23 cellular contexts compared by ENCODE assay signal in genomic region chr14:103367995-103368394, GRCh38. TPM values are rescaled to one million over a fixed set of nuclear protein-coding genes. Genes with fewer than 3 reads are reported as not detected.
DNase-seq lines count a peak whose midpoint lies in the region; ATAC-seq and TF ChIP-seq lines count a peak whose summit lies in the region.
"Had no signal": no experiment of that assay in that cellular context is flagged by ENCODE, and none has a peak within 500 bp of the region (broad histone marks: within the 10 kb centered on the region; RNA-seq: fewer than 3 reads in every experiment).

No MANE protein-coding gene starts in this region.

- H3K27ac ChIP-seq in GM23338 (ENCODE audit: low read depth) (no peak overlapping the region), osteoblast (ENCODE audit: low read depth, low read length) (no peak overlapping the region), thyroid gland (no peak overlapping the region)
- H3K27ac ChIP-seq: BLaER1 had no signal

- no peak for ATAC-seq in GM23338
- ATAC-seq: HCT116, PC-3, SK-N-SH treated with all-trans-retinoic acid at 6 μM for 48 hours had no signal

- no peaks in the 10 kb centered on the region for H3K36me3 ChIP-seq in GM23338 (ENCODE audit: insufficient read depth)
- no peaks in the 10 kb centered on the region for H3K36me3 ChIP-seq in osteoblast (ENCODE audit: insufficient read depth, low read length)
- no peaks in the 10 kb centered on the region for H3K36me3 ChIP-seq in thyroid gland
- H3K36me3 ChIP-seq: BLaER1 had no signal

- intact Hi-C loops in thyroid gland (cut with DNase I): no loop called here

- no peak for TF ChIP-seq POLR2A in thyroid gland (IDR thresholded peaks at IDR 0.05)

- TF ChIP-seq CTCF in AG10803 (conservative IDR thresholded peaks at IDR 0.05; ENCODE audit: low read length) (no peak), GM23338 (conservative IDR thresholded peaks at IDR 0.05; ENCODE audit: low read depth in 2 of 2) (no peak), chondrocyte (IDR thresholded peaks at IDR 0.05) (no peak), osteoblast (IDR thresholded peaks at IDR 0.05; ENCODE audit: extremely low read depth, low read depth, low read length) (no peak), thyroid gland (IDR thresholded peaks at IDR 0.05) (no peak)

- H3K4me2 ChIP-seq in GM23338 (no peak overlapping the region), osteoblast (ENCODE audit: insufficient read depth, low read length) (no peak overlapping the region)
- H3K4me2 ChIP-seq: BLaER1 had no signal

- H3K4me3 Mint-ChIP-seq in GM23338 (no peak overlapping the region), chondrocyte (ENCODE audit: unreplicated experiment) (no peak overlapping the region)
- H3K4me3 Mint-ChIP-seq: CD4-positive, alpha-beta T cell; IgD-negative memory B cell had no signal

- no peaks in the 10 kb centered on the region for H3K4me1 ChIP-seq in GM23338 (ENCODE audit: insufficient read depth)
- H3K4me1 ChIP-seq in osteoblast (ENCODE audit: insufficient read depth, low read length): peaks cover 7% of the 10 kb centered on the region
- H3K4me1 ChIP-seq in thyroid gland: no peaks in the 10 kb centered on the region
- H3K4me1 ChIP-seq: BLaER1 had no signal

- H3K27ac Mint-ChIP-seq in GM23338 (no peak overlapping the region), chondrocyte (ENCODE audit: unreplicated experiment) (peak overlapping the region; percentile 61)
- H3K27ac Mint-ChIP-seq: CD4-positive, alpha-beta T cell; IgD-negative memory B cell had no signal

- peaks cover 11% of the 10 kb centered on the region for H3K9me3 Mint-ChIP-seq in GM23338
- H3K9me3 Mint-ChIP-seq in chondrocyte (ENCODE audit: low read depth): peaks cover 13% of the 10 kb centered on the region

- peak; percentile 58 for DNase-seq in AG10803 (ENCODE audit: low read depth)
- no peak for DNase-seq in GM23338 (ENCODE audit: low spot score)
- DNase-seq in chondrocyte (ENCODE audit: low spot score): no peak
- no peak for DNase-seq in osteoblast (ENCODE audit: insufficient read length, low spot score, missing footprints)
- no peak for DNase-seq in thyroid gland
- DNase-seq in C1 segment of cervical spinal cord (lab: John Stamatoyannopoulos, UW): no peak
- DNase-seq in NCI-H1092 (lab: John Stamatoyannopoulos, UW): no peak
- DNase-seq: 8988T; ACHN; CD4-positive, alpha-beta T cell; NCI-H1048; NCI-H1436; NCI-H187 treated with DMSO at 0.1 percent for 48 hours; NCI-H2171 treated with DMSO at 0.1 percent for 48 hours; NCI-H345; NCI-H510A treated with DMSO at 0.1 percent for 48 hours; NCI-H748 treated with DMSO at 0.1 percent for 48 hours; NK-92 treated with Interleukin-12 subunit alpha and Interleukin-12 subunit beta, amount 100 ng/mL, for 24 hours; PC-3 had no signal

- H3K4me3 ChIP-seq in AG10803 (ENCODE audit: low read length) (no peak overlapping the region), GM23338 (no peak overlapping the region), osteoblast (ENCODE audit: insufficient read depth, low read length) (no peak overlapping the region), thyroid gland (replicated peaks in 1 of 3) (no peak overlapping the region)
- H3K4me3 ChIP-seq: BLaER1 had no signal

- H3K9me2 ChIP-seq in GM23338 (ENCODE audit: insufficient read depth): no peaks in the 10 kb centered on the region

- 89 to 95% methylated on average over 4 of the region's 4 CpGs for WGBS in thyroid gland, 2 donors

- H3K79me2 ChIP-seq in GM23338 (replicated peaks; ENCODE audit: insufficient read depth): no peaks in the 10 kb centered on the region
- no peaks in the 10 kb centered on the region for H3K79me2 ChIP-seq in osteoblast (ENCODE audit: insufficient read depth, low read length)

- H2AFZ ChIP-seq in GM23338 (0 out of 2 replicates have a peak overlapping the region, but pooled peaks have one; percentile 24), osteoblast (ENCODE audit: low read length) (peak overlapping the region; percentile 40)

- H4K20me1 ChIP-seq in GM23338 (replicated peaks; ENCODE audit: insufficient read depth) (no peaks in the 10 kb centered on the region), osteoblast (ENCODE audit: insufficient read depth, low read length) (no peaks in the 10 kb centered on the region)
- H4K20me1 ChIP-seq: BLaER1 had no signal

- H3K27me3 Mint-ChIP-seq in GM23338 (ENCODE audit: insufficient read depth, low read depth, poor library complexity) (peaks cover 11% of the 10 kb centered on the region), chondrocyte (ENCODE audit: low read depth) (no peaks in the 10 kb centered on the region)

- H3K27me3 ChIP-seq in GM23338 (ENCODE audit: insufficient read depth) (no peaks in the 10 kb centered on the region), osteoblast (ENCODE audit: insufficient read depth, low read length) (no peaks in the 10 kb centered on the region), thyroid gland (no peaks in the 10 kb centered on the region)
- H3K27me3 ChIP-seq: BLaER1 had no signal

- H3K9me3 ChIP-seq in osteoblast (ENCODE audit: low read depth, low read length): peaks cover under 1% of the 10 kb centered on the region
- H3K9me3 ChIP-seq in thyroid gland: no peaks in the 10 kb centered on the region

- H3F3A ChIP-seq in GM23338 (replicated peaks; ENCODE audit: low read depth): no peaks in the 10 kb centered on the region

- H3K4me1 Mint-ChIP-seq in GM23338: peaks cover 11% of the 10 kb centered on the region
- peaks cover 10% of the 10 kb centered on the region for H3K4me1 Mint-ChIP-seq in chondrocyte (ENCODE audit: low read depth)
- H3K4me1 Mint-ChIP-seq: IgD-negative memory B cell had no signal

- H3K36me3 Mint-ChIP-seq in GM23338 (ENCODE audit: low read depth): peaks cover 7% of the 10 kb centered on the region
- H3K36me3 Mint-ChIP-seq in chondrocyte (ENCODE audit: low read depth): peaks cover 10% of the 10 kb centered on the region

TF ChIP-seq in GM23338, 12 proteins besides CTCF, POLR2A, EP300 and RAD21 (continues in another document):
- TF ChIP-seq ZNF462 (CRISPR knock-in tag; IDR thresholded peaks at IDR 0.05): no peak

RNA-seq across cellular contexts. Expression of gene MARK3, which starts 17.2 kb away (rescaled TPM):
- 69.7 and 75.8 TPM in 2 replicates for total RNA-seq in GM23338 (2014; rRNA removed; shearing (Covaris generic))
- polyA plus RNA-seq in GM23338 (2016; fragmentation: Nextera tagmentation; extraction: Ambion mirVana): 38.2 and 45.9 TPM in 2 replicates
- total RNA-seq in chondrocyte: 65.1 to 73.7 TPM (median 70.8 TPM) in 3 replicates
- total RNA-seq in osteoblast: 101 and 108 TPM in 2 replicates
- total RNA-seq in thyroid gland: 100 to 1,000 TPM; 105 to 164 (median 114) TPM

RNA-seq across cellular contexts. Expression of gene EIF5, which starts 34.0 kb away (rescaled TPM):
- total RNA-seq in GM23338 (2014; rRNA removed; shearing (Covaris generic)): 177 and 194 TPM in 2 replicates
- 476 and 634 TPM in 2 replicates for polyA plus RNA-seq in GM23338 (2016; fragmentation: Nextera tagmentation; extraction: Ambion mirVana)
- total RNA-seq in chondrocyte (175 to 212 TPM (median 181 TPM) in 3 replicates), osteoblast (197 and 221 TPM in 2 replicates), thyroid gland (100 to 1,000 TPM; 257 to 428 (median 329) TPM)
